Comparison of ENCODE assay signal across 1 cellular context in the genomic region with DNA sequence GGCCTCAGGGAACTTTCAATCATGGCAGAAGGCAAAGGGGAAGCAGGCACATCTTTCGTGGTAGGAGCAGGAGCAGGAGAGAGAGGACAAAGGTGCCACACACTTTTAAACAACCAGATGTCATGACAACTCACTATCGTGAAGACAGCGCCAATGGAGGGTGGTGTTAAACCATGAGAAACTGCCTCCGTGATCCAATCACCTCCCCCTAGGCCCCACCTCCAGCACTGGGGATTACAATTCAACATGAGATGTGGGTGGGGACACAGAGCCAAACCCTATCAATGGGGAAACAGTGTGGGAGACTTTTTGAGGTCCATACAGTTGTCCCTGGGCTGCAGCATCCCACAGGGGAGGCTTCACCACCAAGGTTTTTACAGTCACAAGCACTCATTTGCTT.
TF ChIP-seq lines count a peak whose summit lies in the region.

No MANE protein-coding gene starts in this region.

TF ChIP-seq in GM23338, 12 proteins besides CTCF, POLR2A, EP300 and RAD21 (continued from another document):
- TF ChIP-seq, protein P1, sequence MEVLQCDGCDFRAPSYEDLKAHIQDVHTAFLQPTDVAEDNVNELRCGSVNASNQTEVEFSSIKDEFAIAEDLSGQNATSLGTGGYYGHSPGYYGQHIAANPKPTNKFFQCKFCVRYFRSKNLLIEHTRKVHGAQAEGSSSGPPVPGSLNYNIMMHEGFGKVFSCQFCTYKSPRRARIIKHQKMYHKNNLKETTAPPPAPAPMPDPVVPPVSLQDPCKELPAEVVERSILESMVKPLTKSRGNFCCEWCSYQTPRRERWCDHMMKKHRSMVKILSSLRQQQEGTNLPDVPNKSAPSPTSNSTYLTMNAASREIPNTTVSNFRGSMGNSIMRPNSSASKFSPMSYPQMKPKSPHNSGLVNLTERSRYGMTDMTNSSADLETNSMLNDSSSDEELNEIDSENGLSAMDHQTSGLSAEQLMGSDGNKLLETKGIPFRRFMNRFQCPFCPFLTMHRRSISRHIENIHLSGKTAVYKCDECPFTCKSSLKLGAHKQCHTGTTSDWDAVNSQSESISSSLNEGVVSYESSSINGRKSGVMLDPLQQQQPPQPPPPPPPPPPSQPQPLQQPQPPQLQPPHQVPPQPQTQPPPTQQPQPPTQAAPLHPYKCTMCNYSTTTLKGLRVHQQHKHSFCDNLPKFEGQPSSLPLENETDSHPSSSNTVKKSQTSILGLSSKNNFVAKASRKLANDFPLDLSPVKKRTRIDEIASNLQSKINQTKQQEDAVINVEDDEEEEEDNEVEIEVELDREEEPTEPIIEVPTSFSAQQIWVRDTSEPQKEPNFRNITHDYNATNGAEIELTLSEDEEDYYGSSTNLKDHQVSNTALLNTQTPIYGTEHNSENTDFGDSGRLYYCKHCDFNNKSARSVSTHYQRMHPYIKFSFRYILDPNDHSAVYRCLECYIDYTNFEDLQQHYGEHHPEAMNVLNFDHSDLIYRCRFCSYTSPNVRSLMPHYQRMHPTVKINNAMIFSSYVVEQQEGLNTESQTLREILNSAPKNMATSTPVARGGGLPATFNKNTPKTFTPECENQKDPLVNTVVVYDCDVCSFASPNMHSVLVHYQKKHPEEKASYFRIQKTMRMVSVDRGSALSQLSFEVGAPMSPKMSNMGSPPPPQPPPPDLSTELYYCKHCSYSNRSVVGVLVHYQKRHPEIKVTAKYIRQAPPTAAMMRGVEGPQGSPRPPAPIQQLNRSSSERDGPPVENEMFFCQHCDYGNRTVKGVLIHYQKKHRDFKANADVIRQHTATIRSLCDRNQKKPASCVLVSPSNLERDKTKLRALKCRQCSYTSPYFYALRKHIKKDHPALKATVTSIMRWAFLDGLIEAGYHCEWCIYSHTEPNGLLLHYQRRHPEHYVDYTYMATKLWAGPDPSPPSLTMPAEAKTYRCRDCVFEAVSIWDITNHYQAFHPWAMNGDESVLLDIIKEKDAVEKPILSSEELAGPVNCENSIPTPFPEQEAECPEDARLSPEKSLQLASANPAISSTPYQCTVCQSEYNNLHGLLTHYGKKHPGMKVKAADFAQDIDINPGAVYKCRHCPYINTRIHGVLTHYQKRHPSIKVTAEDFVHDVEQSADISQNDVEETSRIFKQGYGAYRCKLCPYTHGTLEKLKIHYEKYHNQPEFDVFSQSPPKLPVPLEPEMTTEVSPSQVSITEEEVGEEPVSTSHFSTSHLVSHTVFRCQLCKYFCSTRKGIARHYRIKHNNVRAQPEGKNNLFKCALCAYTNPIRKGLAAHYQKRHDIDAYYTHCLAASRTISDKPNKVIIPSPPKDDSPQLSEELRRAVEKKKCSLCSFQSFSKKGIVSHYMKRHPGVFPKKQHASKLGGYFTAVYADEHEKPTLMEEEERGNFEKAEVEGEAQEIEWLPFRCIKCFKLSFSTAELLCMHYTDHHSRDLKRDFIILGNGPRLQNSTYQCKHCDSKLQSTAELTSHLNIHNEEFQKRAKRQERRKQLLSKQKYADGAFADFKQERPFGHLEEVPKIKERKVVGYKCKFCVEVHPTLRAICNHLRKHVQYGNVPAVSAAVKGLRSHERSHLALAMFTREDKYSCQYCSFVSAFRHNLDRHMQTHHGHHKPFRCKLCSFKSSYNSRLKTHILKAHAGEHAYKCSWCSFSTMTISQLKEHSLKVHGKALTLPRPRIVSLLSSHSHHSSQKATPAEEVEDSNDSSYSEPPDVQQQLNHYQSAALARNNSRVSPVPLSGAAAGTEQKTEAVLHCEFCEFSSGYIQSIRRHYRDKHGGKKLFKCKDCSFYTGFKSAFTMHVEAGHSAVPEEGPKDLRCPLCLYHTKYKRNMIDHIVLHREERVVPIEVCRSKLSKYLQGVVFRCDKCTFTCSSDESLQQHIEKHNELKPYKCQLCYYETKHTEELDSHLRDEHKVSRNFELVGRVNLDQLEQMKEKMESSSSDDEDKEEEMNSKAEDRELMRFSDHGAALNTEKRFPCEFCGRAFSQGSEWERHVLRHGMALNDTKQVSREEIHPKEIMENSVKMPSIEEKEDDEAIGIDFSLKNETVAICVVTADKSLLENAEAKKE (CRISPR knock-in tag; IDR thresholded peaks at IDR 0.05), result no peak
- TF ChIP-seq, protein P2, sequence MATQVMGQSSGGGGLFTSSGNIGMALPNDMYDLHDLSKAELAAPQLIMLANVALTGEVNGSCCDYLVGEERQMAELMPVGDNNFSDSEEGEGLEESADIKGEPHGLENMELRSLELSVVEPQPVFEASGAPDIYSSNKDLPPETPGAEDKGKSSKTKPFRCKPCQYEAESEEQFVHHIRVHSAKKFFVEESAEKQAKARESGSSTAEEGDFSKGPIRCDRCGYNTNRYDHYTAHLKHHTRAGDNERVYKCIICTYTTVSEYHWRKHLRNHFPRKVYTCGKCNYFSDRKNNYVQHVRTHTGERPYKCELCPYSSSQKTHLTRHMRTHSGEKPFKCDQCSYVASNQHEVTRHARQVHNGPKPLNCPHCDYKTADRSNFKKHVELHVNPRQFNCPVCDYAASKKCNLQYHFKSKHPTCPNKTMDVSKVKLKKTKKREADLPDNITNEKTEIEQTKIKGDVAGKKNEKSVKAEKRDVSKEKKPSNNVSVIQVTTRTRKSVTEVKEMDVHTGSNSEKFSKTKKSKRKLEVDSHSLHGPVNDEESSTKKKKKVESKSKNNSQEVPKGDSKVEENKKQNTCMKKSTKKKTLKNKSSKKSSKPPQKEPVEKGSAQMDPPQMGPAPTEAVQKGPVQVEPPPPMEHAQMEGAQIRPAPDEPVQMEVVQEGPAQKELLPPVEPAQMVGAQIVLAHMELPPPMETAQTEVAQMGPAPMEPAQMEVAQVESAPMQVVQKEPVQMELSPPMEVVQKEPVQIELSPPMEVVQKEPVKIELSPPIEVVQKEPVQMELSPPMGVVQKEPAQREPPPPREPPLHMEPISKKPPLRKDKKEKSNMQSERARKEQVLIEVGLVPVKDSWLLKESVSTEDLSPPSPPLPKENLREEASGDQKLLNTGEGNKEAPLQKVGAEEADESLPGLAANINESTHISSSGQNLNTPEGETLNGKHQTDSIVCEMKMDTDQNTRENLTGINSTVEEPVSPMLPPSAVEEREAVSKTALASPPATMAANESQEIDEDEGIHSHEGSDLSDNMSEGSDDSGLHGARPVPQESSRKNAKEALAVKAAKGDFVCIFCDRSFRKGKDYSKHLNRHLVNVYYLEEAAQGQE (IDR thresholded peaks at IDR 0.05; ENCODE audit: unreplicated experiment), result no peak
- TF ChIP-seq STAT1 (IDR thresholded peaks at IDR 0.05; ENCODE audit: unreplicated experiment) (no peak), POLR2AphosphoS5 (IDR thresholded peaks at IDR 0.05; ENCODE audit: low read depth) (no peak), JUNB (IDR thresholded peaks at IDR 0.05; ENCODE audit: unreplicated experiment) (no peak)
- TF ChIP-seq, protein P3, sequence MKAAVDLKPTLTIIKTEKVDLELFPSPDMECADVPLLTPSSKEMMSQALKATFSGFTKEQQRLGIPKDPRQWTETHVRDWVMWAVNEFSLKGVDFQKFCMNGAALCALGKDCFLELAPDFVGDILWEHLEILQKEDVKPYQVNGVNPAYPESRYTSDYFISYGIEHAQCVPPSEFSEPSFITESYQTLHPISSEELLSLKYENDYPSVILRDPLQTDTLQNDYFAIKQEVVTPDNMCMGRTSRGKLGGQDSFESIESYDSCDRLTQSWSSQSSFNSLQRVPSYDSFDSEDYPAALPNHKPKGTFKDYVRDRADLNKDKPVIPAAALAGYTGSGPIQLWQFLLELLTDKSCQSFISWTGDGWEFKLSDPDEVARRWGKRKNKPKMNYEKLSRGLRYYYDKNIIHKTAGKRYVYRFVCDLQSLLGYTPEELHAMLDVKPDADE (IDR thresholded peaks at IDR 0.05), result no peak
